1 cellular context compared by ENCODE assay signal in the genomic region with DNA sequence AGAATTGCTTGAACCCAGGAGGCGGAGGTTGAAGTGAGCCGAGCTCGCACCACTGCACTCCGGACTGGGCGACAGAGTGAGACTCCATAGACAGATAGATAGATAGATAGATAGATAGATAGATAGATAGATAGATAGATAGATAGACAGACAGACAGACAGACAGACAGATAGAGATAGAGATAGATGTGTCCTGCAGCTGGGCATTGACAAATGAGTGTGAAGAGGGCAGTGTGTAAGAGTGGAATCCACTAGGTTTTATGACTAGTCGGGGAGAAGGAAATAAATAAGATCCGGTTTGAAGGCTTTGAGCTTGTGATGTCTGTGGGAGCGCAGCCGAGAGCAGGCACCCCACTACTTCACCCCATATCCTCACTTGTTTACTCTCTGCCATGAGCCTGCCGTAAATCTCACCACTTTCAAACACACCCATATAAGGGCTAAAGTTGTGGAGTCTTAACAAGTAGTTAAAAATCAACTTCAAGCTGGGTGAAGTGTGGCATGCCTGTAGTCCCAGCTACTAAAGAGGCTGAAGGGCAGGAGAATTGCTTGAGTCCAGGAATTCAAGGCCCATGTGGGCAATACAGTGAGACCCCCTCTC.
TF ChIP-seq lines count a peak whose summit lies in the region.

No MANE protein-coding gene starts in this region.

TF ChIP-seq in HepG2, 621 proteins besides CTCF, POLR2A, EP300 and RAD21 (continues in another document):
- TF ChIP-seq ZSCAN30 (CRISPR knock-in tag; IDR thresholded peaks at IDR 0.05): no peak
- peak; percentile 34; the same call in 1 of the 2 replicates for TF ChIP-seq FOXA3 (CRISPR knock-in tag; IDR thresholded peaks at IDR 0.05)
- no peak for TF ChIP-seq ZNF446 (CRISPR knock-in tag; IDR thresholded peaks at IDR 0.05)
- TF ChIP-seq, protein P1, sequence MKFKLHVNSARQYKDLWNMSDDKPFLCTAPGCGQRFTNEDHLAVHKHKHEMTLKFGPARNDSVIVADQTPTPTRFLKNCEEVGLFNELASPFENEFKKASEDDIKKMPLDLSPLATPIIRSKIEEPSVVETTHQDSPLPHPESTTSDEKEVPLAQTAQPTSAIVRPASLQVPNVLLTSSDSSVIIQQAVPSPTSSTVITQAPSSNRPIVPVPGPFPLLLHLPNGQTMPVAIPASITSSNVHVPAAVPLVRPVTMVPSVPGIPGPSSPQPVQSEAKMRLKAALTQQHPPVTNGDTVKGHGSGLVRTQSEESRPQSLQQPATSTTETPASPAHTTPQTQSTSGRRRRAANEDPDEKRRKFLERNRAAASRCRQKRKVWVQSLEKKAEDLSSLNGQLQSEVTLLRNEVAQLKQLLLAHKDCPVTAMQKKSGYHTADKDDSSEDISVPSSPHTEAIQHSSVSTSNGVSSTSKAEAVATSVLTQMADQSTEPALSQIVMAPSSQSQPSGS (CRISPR knock-in tag; IDR thresholded peaks at IDR 0.05): no peak
- no peak for TF ChIP-seq MXD4 (CRISPR knock-in tag; IDR thresholded peaks at IDR 0.05)
- TF ChIP-seq RFX5 (IDR thresholded peaks at IDR 0.05; ENCODE audit: low read depth, low read length): no peak
- TF ChIP-seq NR2F1 (CRISPR knock-in tag; IDR thresholded peaks at IDR 0.05): no peak
- TF ChIP-seq, protein P2, sequence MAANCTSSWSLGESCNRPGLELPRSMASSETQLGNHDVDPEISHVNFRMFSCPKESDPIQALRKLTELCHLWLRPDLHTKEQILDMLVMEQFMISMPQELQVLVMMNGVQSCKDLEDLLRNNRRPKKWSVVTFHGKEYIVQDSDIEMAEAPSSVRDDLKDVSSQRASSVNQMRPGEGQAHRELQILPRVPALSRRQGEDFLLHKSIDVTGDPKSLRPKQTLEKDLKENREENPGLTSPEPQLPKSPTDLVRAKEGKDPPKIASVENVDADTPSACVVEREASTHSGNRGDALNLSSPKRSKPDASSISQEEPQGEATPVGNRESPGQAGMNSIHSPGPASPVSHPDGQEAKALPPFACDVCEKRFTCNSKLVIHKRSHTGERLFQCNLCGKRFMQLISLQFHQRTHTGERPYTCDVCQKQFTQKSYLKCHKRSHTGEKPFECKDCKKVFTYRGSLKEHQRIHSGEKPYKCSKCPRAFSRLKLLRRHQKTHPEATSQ (CRISPR knock-in tag; IDR thresholded peaks at IDR 0.05; ENCODE audit: borderline replicate concordance): no peak
- TF ChIP-seq PHF21A (CRISPR knock-in tag; IDR thresholded peaks at IDR 0.05): no peak
- no peak for TF ChIP-seq ZNF761 (CRISPR knock-in tag; conservative IDR thresholded peaks at IDR 0.05)
- TF ChIP-seq ZNF224 (CRISPR knock-in tag; IDR thresholded peaks at IDR 0.05): no peak
- TF ChIP-seq, protein P3, sequence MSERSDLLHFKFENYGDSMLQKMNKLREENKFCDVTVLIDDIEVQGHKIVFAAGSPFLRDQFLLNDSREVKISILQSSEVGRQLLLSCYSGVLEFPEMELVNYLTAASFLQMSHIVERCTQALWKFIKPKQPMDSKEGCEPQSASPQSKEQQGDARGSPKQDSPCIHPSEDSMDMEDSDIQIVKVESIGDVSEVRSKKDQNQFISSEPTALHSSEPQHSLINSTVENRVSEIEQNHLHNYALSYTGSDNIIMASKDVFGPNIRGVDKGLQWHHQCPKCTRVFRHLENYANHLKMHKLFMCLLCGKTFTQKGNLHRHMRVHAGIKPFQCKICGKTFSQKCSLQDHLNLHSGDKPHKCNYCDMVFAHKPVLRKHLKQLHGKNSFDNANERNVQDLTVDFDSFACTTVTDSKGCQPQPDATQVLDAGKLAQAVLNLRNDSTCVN (CRISPR knock-in tag; IDR thresholded peaks at IDR 0.05; ENCODE audit: borderline replicate concordance): no peak
- TF ChIP-seq SCMH1 (CRISPR knock-in tag; IDR thresholded peaks at IDR 0.05; ENCODE audit: borderline replicate concordance): no peak
- no peak for TF ChIP-seq NCOA5 (CRISPR knock-in tag; IDR thresholded peaks at IDR 0.05)
- TF ChIP-seq NCOA2 (CRISPR knock-in tag; IDR thresholded peaks at IDR 0.05): no peak
- TF ChIP-seq SRF (IDR thresholded peaks at IDR 0.05; ENCODE audit: low read depth, low read length): peak; percentile 90
- no peak for TF ChIP-seq ZNF468 (CRISPR knock-in tag; IDR thresholded peaks at IDR 0.05)
- no peak for TF ChIP-seq MIER2 (CRISPR knock-in tag; IDR thresholded peaks at IDR 0.05)
- TF ChIP-seq MIXL1 (CRISPR knock-in tag; IDR thresholded peaks at IDR 0.05): 0 out of 2 replicates have a peak, but pooled peaks have one; percentile 35
- TF ChIP-seq, protein P4, sequence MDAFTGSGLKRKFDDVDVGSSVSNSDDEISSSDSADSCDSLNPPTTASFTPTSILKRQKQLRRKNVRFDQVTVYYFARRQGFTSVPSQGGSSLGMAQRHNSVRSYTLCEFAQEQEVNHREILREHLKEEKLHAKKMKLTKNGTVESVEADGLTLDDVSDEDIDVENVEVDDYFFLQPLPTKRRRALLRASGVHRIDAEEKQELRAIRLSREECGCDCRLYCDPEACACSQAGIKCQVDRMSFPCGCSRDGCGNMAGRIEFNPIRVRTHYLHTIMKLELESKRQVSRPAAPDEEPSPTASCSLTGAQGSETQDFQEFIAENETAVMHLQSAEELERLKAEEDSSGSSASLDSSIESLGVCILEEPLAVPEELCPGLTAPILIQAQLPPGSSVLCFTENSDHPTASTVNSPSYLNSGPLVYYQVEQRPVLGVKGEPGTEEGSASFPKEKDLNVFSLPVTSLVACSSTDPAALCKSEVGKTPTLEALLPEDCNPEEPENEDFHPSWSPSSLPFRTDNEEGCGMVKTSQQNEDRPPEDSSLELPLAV (CRISPR knock-in tag; conservative IDR thresholded peaks at IDR 0.05; ENCODE audit: low read depth): no peak
- TF ChIP-seq, protein P5, sequence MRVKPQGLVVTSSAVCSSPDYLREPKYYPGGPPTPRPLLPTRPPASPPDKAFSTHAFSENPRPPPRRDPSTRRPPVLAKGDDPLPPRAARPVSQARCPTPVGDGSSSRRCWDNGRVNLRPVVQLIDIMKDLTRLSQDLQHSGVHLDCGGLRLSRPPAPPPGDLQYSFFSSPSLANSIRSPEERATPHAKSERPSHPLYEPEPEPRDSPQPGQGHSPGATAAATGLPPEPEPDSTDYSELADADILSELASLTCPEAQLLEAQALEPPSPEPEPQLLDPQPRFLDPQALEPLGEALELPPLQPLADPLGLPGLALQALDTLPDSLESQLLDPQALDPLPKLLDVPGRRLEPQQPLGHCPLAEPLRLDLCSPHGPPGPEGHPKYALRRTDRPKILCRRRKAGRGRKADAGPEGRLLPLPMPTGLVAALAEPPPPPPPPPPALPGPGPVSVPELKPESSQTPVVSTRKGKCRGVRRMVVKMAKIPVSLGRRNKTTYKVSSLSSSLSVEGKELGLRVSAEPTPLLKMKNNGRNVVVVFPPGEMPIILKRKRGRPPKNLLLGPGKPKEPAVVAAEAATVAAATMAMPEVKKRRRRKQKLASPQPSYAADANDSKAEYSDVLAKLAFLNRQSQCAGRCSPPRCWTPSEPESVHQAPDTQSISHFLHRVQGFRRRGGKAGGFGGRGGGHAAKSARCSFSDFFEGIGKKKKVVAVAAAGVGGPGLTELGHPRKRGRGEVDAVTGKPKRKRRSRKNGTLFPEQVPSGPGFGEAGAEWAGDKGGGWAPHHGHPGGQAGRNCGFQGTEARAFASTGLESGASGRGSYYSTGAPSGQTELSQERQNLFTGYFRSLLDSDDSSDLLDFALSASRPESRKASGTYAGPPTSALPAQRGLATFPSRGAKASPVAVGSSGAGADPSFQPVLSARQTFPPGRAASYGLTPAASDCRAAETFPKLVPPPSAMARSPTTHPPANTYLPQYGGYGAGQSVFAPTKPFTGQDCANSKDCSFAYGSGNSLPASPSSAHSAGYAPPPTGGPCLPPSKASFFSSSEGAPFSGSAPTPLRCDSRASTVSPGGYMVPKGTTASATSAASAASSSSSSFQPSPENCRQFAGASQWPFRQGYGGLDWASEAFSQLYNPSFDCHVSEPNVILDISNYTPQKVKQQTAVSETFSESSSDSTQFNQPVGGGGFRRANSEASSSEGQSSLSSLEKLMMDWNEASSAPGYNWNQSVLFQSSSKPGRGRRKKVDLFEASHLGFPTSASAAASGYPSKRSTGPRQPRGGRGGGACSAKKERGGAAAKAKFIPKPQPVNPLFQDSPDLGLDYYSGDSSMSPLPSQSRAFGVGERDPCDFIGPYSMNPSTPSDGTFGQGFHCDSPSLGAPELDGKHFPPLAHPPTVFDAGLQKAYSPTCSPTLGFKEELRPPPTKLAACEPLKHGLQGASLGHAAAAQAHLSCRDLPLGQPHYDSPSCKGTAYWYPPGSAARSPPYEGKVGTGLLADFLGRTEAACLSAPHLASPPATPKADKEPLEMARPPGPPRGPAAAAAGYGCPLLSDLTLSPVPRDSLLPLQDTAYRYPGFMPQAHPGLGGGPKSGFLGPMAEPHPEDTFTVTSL (CRISPR knock-in tag; IDR thresholded peaks at IDR 0.05; ENCODE audit: borderline replicate concordance): no peak
- TF ChIP-seq, protein P6, sequence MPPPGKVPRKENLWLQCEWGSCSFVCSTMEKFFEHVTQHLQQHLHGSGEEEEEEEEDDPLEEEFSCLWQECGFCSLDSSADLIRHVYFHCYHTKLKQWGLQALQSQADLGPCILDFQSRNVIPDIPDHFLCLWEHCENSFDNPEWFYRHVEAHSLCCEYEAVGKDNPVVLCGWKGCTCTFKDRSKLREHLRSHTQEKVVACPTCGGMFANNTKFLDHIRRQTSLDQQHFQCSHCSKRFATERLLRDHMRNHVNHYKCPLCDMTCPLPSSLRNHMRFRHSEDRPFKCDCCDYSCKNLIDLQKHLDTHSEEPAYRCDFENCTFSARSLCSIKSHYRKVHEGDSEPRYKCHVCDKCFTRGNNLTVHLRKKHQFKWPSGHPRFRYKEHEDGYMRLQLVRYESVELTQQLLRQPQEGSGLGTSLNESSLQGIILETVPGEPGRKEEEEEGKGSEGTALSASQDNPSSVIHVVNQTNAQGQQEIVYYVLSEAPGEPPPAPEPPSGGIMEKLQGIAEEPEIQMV (CRISPR knock-in tag; IDR thresholded peaks at IDR 0.05; ENCODE audit: low read depth): no peak
- TF ChIP-seq ZNF546 (CRISPR knock-in tag; conservative IDR thresholded peaks at IDR 0.05): no peak
- TF ChIP-seq TCF7L2 (IDR thresholded peaks at IDR 0.05; ENCODE audit: low read depth, low read length): no peak
- no peak for TF ChIP-seq RXRA (CRISPR knock-in tag; IDR thresholded peaks at IDR 0.05)
- TF ChIP-seq ZNF234 (CRISPR knock-in tag; conservative IDR thresholded peaks at IDR 0.05): no peak
- TF ChIP-seq, protein P7, sequence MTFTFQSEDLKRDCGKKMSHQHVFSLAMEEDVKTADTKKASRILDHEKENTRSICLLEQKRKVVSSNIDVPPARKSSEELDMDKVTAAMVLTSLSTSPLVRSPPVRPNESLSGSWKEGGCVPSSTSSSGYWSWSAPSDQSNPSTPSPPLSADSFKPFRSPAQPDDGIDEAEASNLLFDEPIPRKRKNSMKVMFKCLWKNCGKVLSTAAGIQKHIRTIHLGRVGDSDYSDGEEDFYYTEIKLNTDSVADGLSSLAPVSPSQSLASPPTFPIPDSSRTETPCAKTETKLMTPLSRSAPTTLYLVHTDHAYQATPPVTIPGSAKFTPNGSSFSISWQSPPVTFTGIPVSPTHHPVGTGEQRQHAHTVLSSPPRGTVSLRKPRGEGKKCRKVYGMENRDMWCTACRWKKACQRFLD (CRISPR knock-in tag; IDR thresholded peaks at IDR 0.05; ENCODE audit: borderline replicate concordance): no peak
- TF ChIP-seq TEAD3 (CRISPR knock-in tag; optimal IDR thresholded peaks at IDR 0.05; ENCODE audit: borderline replicate concordance): peak; percentile 15
- TF ChIP-seq, protein P8, sequence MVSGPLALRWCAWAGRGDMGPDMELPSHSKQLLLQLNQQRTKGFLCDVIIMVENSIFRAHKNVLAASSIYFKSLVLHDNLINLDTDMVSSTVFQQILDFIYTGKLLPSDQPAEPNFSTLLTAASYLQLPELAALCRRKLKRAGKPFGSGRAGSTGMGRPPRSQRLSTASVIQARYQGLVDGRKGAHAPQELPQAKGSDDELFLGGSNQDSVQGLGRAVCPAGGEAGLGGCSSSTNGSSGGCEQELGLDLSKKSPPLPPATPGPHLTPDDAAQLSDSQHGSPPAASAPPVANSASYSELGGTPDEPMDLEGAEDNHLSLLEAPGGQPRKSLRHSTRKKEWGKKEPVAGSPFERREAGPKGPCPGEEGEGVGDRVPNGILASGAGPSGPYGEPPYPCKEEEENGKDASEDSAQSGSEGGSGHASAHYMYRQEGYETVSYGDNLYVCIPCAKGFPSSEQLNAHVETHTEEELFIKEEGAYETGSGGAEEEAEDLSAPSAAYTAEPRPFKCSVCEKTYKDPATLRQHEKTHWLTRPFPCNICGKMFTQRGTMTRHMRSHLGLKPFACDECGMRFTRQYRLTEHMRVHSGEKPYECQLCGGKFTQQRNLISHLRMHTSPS (CRISPR knock-in tag; IDR thresholded peaks at IDR 0.05; ENCODE audit: low read depth): no peak
- no peak for TF ChIP-seq ZNF644 (CRISPR knock-in tag; IDR thresholded peaks at IDR 0.05; ENCODE audit: low read depth)
- no peak for TF ChIP-seq JDP2 (CRISPR knock-in tag; IDR thresholded peaks at IDR 0.05; ENCODE audit: borderline replicate concordance)
- TF ChIP-seq, protein P9, sequence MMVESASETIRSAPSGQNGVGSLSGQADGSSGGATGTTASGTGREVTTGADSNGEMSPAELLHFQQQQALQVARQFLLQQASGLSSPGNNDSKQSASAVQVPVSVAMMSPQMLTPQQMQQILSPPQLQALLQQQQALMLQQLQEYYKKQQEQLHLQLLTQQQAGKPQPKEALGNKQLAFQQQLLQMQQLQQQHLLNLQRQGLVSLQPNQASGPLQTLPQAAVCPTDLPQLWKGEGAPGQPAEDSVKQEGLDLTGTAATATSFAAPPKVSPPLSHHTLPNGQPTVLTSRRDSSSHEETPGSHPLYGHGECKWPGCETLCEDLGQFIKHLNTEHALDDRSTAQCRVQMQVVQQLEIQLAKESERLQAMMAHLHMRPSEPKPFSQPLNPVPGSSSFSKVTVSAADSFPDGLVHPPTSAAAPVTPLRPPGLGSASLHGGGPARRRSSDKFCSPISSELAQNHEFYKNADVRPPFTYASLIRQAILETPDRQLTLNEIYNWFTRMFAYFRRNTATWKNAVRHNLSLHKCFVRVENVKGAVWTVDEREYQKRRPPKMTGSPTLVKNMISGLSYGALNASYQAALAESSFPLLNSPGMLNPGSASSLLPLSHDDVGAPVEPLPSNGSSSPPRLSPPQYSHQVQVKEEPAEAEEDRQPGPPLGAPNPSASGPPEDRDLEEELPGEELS (CRISPR knock-in tag; IDR thresholded peaks at IDR 0.05): peak; percentile 28; the same call in 1 of the 2 replicates
- TF ChIP-seq SAP130 (CRISPR knock-in tag; IDR thresholded peaks at IDR 0.05; ENCODE audit: low read depth): peak; percentile 46; the same call in 1 of the 2 replicates
- TF ChIP-seq ZNF713 (CRISPR knock-in tag; IDR thresholded peaks at IDR 0.05): no peak
- TF ChIP-seq, protein P10, sequence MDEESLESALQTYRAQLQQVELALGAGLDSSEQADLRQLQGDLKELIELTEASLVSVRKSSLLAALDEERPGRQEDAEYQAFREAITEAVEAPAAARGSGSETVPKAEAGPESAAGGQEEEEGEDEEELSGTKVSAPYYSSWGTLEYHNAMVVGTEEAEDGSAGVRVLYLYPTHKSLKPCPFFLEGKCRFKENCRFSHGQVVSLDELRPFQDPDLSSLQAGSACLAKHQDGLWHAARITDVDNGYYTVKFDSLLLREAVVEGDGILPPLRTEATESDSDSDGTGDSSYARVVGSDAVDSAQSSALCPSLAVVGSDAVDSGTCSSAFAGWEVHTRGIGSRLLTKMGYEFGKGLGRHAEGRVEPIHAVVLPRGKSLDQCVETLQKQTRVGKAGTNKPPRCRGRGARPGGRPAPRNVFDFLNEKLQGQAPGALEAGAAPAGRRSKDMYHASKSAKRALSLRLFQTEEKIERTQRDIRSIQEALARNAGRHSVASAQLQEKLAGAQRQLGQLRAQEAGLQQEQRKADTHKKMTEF (CRISPR knock-in tag; IDR thresholded peaks at IDR 0.05): 0 out of 2 replicates have a peak, but pooled peaks have one; percentile 26
